ENCODE assay signal across 11 cellular contexts in the genomic region with DNA sequence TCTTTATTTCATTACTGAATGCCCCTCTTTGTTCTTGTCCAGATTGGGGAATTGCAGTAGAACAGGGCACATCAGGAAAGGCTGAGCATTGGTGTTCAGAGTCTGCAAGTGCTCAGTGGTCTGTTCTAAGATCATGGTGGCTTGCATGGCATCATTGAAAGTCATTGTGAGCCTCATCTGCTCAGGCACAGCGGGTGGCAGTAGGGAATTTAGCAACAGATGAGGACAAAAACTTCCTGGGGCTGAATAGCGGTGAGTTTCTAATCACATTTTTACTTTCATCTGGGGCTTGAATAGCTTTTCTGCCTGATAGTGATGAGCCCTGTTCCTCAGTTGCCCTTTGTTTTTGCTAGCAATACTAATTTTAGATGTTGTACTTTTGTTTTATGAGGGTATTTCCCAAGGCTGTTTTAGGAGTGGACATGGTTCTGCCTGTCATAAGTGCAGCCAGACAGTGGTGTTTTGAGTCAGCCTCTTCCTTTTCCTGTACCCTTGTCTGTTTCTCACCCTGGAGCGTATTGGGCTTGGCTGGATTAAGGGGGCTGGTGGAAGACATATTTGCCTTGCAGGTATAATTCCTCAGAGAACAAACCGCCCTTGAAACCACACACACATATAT. TPM values are rescaled to one million over a fixed set of nuclear protein-coding genes. Genes with fewer than 3 reads are reported as not detected.
A peak's percentile ranks its signal among the peaks of the same experiment; 100 is the strongest.
DNase-seq lines count a peak whose midpoint lies in the region; ATAC-seq, FAIRE-seq and TF ChIP-seq lines count a peak whose summit lies in the region.
"Had no signal": no experiment of that assay in that cellular context is flagged by ENCODE, and none has a peak within 500 bp of the region (broad histone marks: within the 10 kb centered on the region; RNA-seq: fewer than 3 reads in every experiment).

No MANE protein-coding gene starts in this region.

- peak overlapping the region; percentile 84 for H3K4me3 Mint-ChIP-seq in glutamatergic neuron (ENCODE audit: unreplicated experiment)
- H3K4me3 Mint-ChIP-seq: stimulated activated naive CD8-positive, alpha-beta T cell treated with anti-CD3 and anti-CD28 coated beads, Interleukin-15, Interleukin-2, amounts not matched to agents 100 ng/mL and 50 ng/mL, for 24 hours had no signal

- no peaks in the 10 kb centered on the region for H3K36me3 Mint-ChIP-seq in glutamatergic neuron (ENCODE audit: unreplicated experiment)

- H3K27me3 Mint-ChIP-seq in glutamatergic neuron (ENCODE audit: unreplicated experiment): peaks cover 22% of the 10 kb centered on the region

- DNase-seq in GM12891 (ENCODE audit: insufficient read length, low spot score): no peak
- DNase-seq in glutamatergic neuron: no peak
- no peak for DNase-seq in posterior cingulate gyrus
- no peak for DNase-seq in OCI-M2 (lab: John Stamatoyannopoulos, UW; ENCODE audit: unreplicated experiment)
- DNase-seq in AG08396 (ENCODE audit: low spot score): no peak
- no peak for DNase-seq in stimulated activated CD4-positive, alpha-beta T cell treated with anti-CD3 and anti-CD28 coated beads, Interleukin-1b, Interleukin-23, amount 100 ng/mL, for 48 hours
- DNase-seq: central memory CD4-positive, alpha-beta T cell; DMS79 treated with DMSO at 0.1 percent for 48 hours had no signal

- no peak for TF ChIP-seq CTCF in glutamatergic neuron (IDR thresholded peaks at IDR 0.05; ENCODE audit: partially characterized antibody, unreplicated experiment)

- peaks cover 81% of the 10 kb centered on the region for H3K4me1 Mint-ChIP-seq in glutamatergic neuron (ENCODE audit: low read depth, unreplicated experiment)

- intact Hi-C loops in posterior cingulate gyrus (cut with DNase I): no loop called here

- peak; percentile 61 for ATAC-seq in GM21423 (IDR thresholded peaks at IDR 0.05; ENCODE audit: unreplicated experiment)
- peak; percentile 70 for ATAC-seq in HG03342 (IDR thresholded peaks at IDR 0.05; ENCODE audit: unreplicated experiment)

- peak overlapping the region; percentile 99 for H3K27ac Mint-ChIP-seq in glutamatergic neuron (ENCODE audit: unreplicated experiment)
- H3K27ac Mint-ChIP-seq: stimulated activated naive CD8-positive, alpha-beta T cell treated with anti-CD3 and anti-CD28 coated beads, Interleukin-15, Interleukin-2, amounts not matched to agents 100 ng/mL and 50 ng/mL, for 24 hours had no signal

- peaks cover 30% of the 10 kb centered on the region for H3K9me3 Mint-ChIP-seq in glutamatergic neuron (ENCODE audit: unreplicated experiment)
- H3K9me3 Mint-ChIP-seq: stimulated activated naive CD8-positive, alpha-beta T cell treated with anti-CD3 and anti-CD28 coated beads, Interleukin-15, Interleukin-2, amounts not matched to agents 100 ng/mL and 50 ng/mL, for 24 hours had no signal

- no peak for TF ChIP-seq POLR2A in GM12891 (IDR thresholded peaks at IDR 0.05; ENCODE audit: low read depth, low read length)

- peak; percentile 80 for FAIRE-seq in GM12891 (lab: Jason Lieb, UNC)

TF ChIP-seq in GM12891, 5 proteins besides CTCF, POLR2A, EP300 and RAD21:
- TF ChIP-seq POLR2AphosphoS5 (IDR thresholded peaks at IDR 0.05; ENCODE audit: low read depth, low read length): no peak
- TF ChIP-seq SPI1 (IDR thresholded peaks at IDR 0.05; ENCODE audit: low read depth, low read length): 0 out of 2 replicates have a peak, but pooled peaks have one; percentile 22

RNA-seq across cellular contexts. Expression of a gene that starts 21.8 kb away (rescaled TPM):
- 2.8 TPM for polyA plus RNA-seq in GM12891 (2012; ENCODE audit: low read depth, missing spikeins)
- 76.3 TPM for total RNA-seq in glutamatergic neuron (ENCODE audit: unreplicated experiment)
